ENCODE assay signal across 1 cellular context in the genomic region with DNA sequence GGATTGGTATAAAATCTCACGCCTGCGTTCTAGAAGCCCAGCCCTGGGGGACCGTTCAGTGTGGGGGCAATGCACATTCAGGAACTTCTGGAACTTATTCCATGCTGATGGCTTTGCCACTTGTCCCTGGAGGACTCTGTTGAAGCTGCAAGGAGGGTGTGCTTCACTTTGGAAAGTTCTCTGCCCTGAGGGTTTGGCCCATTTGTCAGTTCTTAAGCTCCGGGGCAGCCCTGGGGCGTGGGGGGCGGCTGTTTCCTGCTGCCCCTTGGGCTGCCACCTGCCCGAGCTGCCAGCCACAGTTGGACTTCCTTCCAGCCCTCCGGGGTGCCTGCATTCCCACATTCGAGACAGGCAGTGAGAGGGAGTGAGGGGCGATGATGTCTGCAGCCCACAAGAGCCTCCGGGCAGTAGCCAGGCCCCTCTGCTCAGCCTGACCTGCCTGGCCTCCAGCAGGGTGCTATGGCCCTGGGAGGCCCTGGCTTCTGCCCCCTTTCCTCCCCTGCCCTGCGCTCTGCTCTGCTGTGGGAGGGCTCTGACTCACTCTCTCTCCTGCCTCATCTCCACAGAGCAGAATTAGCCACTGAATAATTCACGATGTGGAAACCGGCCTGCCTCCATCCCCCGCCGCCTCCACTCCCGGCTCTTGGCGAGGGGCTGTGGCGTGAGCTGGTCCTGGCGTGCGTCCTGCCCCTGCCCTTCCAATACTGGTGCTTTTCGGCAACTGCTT.
TF ChIP-seq lines count a peak whose summit lies in the region.

No MANE protein-coding gene starts in this region.

TF ChIP-seq in HCT116, 20 proteins besides CTCF, POLR2A, EP300 and RAD21:
- TF ChIP-seq EGR1 (IDR thresholded peaks at IDR 0.05; ENCODE audit: low read depth): no peak
- TF ChIP-seq, protein P1, sequence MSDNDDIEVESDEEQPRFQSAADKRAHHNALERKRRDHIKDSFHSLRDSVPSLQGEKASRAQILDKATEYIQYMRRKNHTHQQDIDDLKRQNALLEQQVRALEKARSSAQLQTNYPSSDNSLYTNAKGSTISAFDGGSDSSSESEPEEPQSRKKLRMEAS (IDR thresholded peaks at IDR 0.05): no peak
- TF ChIP-seq ZNF274 (IDR thresholded peaks at IDR 0.05; ENCODE audit: low read depth, low read length): no peak
- no peak for TF ChIP-seq SRF (IDR thresholded peaks at IDR 0.05; ENCODE audit: low read depth)
- TF ChIP-seq TCF7L2 (IDR thresholded peaks at IDR 0.05; ENCODE audit: borderline replicate concordance, extremely low read depth, insufficient read depth, insufficient read length): no peak
- no peak for TF ChIP-seq POLR2AphosphoS5 (IDR thresholded peaks at IDR 0.05; ENCODE audit: low read depth, low read length)
